28 cellular contexts compared by ENCODE assay signal in genomic region chr11:28770806-28771205, GRCh38.
"Had no signal": no experiment of that assay in that cellular context is flagged by ENCODE, and none has a peak within 500 bp of the region (broad histone marks: within the 10 kb centered on the region; RNA-seq: fewer than 3 reads in every experiment).

No MANE protein-coding gene starts in this region.

- H3K27me3 ChIP-seq: ovary, sigmoid colon, spleen, tibial nerve, uterus had no signal

- H3K36me3 ChIP-seq: left ventricle myocardium inferior, ovary, prostate gland, sigmoid colon, spleen, tibial nerve, uterus had no signal

- H3K9me3 ChIP-seq: ovary, prostate gland, uterus had no signal

- H3K36me3 Mint-ChIP-seq: naive B cell; stimulated activated memory B cell treated with anti-CD40 and anti-IgM and Interleukin-4, amounts not matched to agents 10 μg/mL and 1 μg/mL and 100 μg/mL, for 72 hours; type B pancreatic cell had no signal

- ATAC-seq: natural killer cell treated with Interleukin-12 subunit alpha and Interleukin-12 subunit beta and Interleukin-15 and Interleukin-18, amount 100 ng/mL, for 72 hours; right cardiac atrium; stimulated activated memory B cell treated with anti-CD40 and anti-IgM and Interleukin-4, amounts not matched to agents 10 μg/mL and 1 μg/mL and 100 μg/mL, for 72 hours; stimulated activated naive CD8-positive, alpha-beta T cell treated with anti-CD3 and anti-CD28 coated beads, Interleukin-15, amount 100 ng/mL, for 72 hours had no signal

- H3K4me3 ChIP-seq: left ventricle myocardium inferior, lung, ovary, prostate gland, sigmoid colon, spleen, tibial nerve, uterus had no signal

- H3K4me3 Mint-ChIP-seq: mesothelial cell of epicardium; naive B cell; natural killer cell treated with Interleukin-12 subunit alpha and Interleukin-12 subunit beta and Interleukin-15 and Interleukin-18, amount 100 ng/mL, for 72 hours; stimulated activated memory B cell treated with anti-CD40 and anti-IgM and Interleukin-4, amounts not matched to agents 10 μg/mL and 1 μg/mL and 100 μg/mL, for 72 hours; stimulated activated naive CD8-positive, alpha-beta T cell treated with anti-CD3 and anti-CD28 coated beads, Interleukin-15, amount 100 ng/mL, for 72 hours; type B pancreatic cell had no signal

- H3K27ac ChIP-seq: left ventricle myocardium inferior, ovary, prostate gland, sigmoid colon, spleen, tibial nerve, uterus had no signal

- H3K27ac Mint-ChIP-seq: mesothelial cell of epicardium; naive B cell; natural killer cell treated with Interleukin-12 subunit alpha and Interleukin-12 subunit beta and Interleukin-15 and Interleukin-18, amount 100 ng/mL, for 72 hours; stimulated activated memory B cell treated with anti-CD40 and anti-IgM and Interleukin-4, amounts not matched to agents 10 μg/mL and 1 μg/mL and 100 μg/mL, for 72 hours; stimulated activated naive CD8-positive, alpha-beta T cell treated with anti-CD3 and anti-CD28 coated beads, Interleukin-15, amount 100 ng/mL, for 72 hours; type B pancreatic cell had no signal

- H3K4me1 Mint-ChIP-seq: mesothelial cell of epicardium; naive B cell; stimulated activated memory B cell treated with anti-CD40 and anti-IgM and Interleukin-4, amounts not matched to agents 10 μg/mL and 1 μg/mL and 100 μg/mL, for 72 hours; stimulated activated naive CD8-positive, alpha-beta T cell treated with anti-CD3 and anti-CD28 coated beads, Interleukin-15, amount 100 ng/mL, for 72 hours had no signal

- H3K4me1 ChIP-seq: left ventricle myocardium inferior, prostate gland, sigmoid colon, spleen, tibial nerve, uterus had no signal

- H3K27me3 Mint-ChIP-seq: naive B cell; natural killer cell treated with Interleukin-12 subunit alpha and Interleukin-12 subunit beta and Interleukin-15 and Interleukin-18, amount 100 ng/mL, for 72 hours; stimulated activated memory B cell treated with anti-CD40 and anti-IgM and Interleukin-4, amounts not matched to agents 10 μg/mL and 1 μg/mL and 100 μg/mL, for 72 hours; stimulated activated naive CD8-positive, alpha-beta T cell treated with anti-CD3 and anti-CD28 coated beads, Interleukin-15, amount 100 ng/mL, for 72 hours; type B pancreatic cell had no signal

- FAIRE-seq: islet of Langerhans, kidney, small intestine had no signal

- DNase-seq: hippocampal formation; kidney; left ventricle myocardium inferior; mesendoderm; naive B cell; ovary; posterior cingulate gyrus; retina; right cardiac atrium; sigmoid colon; small intestine; spleen; stimulated activated CD4-positive, alpha-beta T cell treated with anti-CD3 and anti-CD28 coated beads, Interleukin-1b, Interleukin-23, amount 100 ng/mL, for 48 hours; stimulated activated CD4-positive, alpha-beta T cell treated with anti-CD3 and anti-CD28 coated beads, Interleukin-2, amount 100 ng/mL, for 48 hours; stimulated activated CD4-positive, alpha-beta T cell treated with anti-CD3 and anti-CD28 coated beads, Interleukin-4, amount 100 ng/mL, for 4 hours; stimulated activated CD8-positive, alpha-beta memory T cell treated with anti-CD3 and anti-CD28 coated beads, Interleukin-4, amount 100 ng/mL, for 48 hours; stimulated activated naive CD4-positive, alpha-beta T cell treated with Interleukin-2 at 50 U/mL for 16 hours; stimulated activated naive CD8-positive, alpha-beta T cell treated with anti-CD3 and anti-CD28 coated beads, Interleukin-15, amount 100 ng/mL, for 72 hours; substantia nigra; uterus had no signal
